Comparison of ENCODE assay signal across 8 cellular contexts in genomic region chr9:71910602-71911060, GRCh38. TPM values are rescaled to one million over a fixed set of nuclear protein-coding genes. Genes with fewer than 3 reads are reported as not detected.
DNase-seq lines count a peak whose midpoint lies in the region; ATAC-seq and TF ChIP-seq lines count a peak whose summit lies in the region.

No MANE protein-coding gene starts in this region.

- peak; percentile 6 for DNase-seq in T-helper 22 cell (ENCODE audit: low read depth)
- no peak for DNase-seq in glutamatergic neuron
- no peak for DNase-seq in skeletal muscle cell (ENCODE audit: low read depth)
- no peak for DNase-seq in stimulated activated naive CD4-positive, alpha-beta T cell (lab: John Stamatoyannopoulos, UW)
- no peak for DNase-seq in MV-4-11 (lab: John Stamatoyannopoulos, UW)

- H3K9me3 Mint-ChIP-seq in glutamatergic neuron (ENCODE audit: unreplicated experiment) = peaks cover 18% of the 10 kb centered on the region

- peak overlapping the region; percentile 99 for H3K4me3 Mint-ChIP-seq in glutamatergic neuron (ENCODE audit: unreplicated experiment)

- ATAC-seq in GM18868 (IDR thresholded peaks at IDR 0.05; ENCODE audit: unreplicated experiment) (peak; percentile 18), HG03064 (IDR thresholded peaks at IDR 0.05; ENCODE audit: low read depth, unreplicated experiment) (peak; percentile 15)

- peak overlapping the region; percentile 85 for H3K4me3 ChIP-seq in skeletal muscle cell (ENCODE audit: low read depth, low read length)

- H3K27ac ChIP-seq in 22Rv1 = peak overlapping the region; percentile 91

- H3K4me1 Mint-ChIP-seq in glutamatergic neuron (ENCODE audit: low read depth, unreplicated experiment) = peaks cover 26% of the 10 kb centered on the region

- peak overlapping the region; percentile 99 for H3K27ac Mint-ChIP-seq in glutamatergic neuron (ENCODE audit: unreplicated experiment)

- no peaks in the 10 kb centered on the region for H3K36me3 Mint-ChIP-seq in glutamatergic neuron (ENCODE audit: unreplicated experiment)

- TF ChIP-seq CTCF in 22Rv1 (IDR thresholded peaks at IDR 0.05) = 0 out of 2 replicates have a peak, but pooled peaks have one; percentile 15
- no peak for TF ChIP-seq CTCF in glutamatergic neuron (IDR thresholded peaks at IDR 0.05; ENCODE audit: partially characterized antibody, unreplicated experiment)

- peaks cover 12% of the 10 kb centered on the region for H3K27me3 Mint-ChIP-seq in glutamatergic neuron (ENCODE audit: unreplicated experiment)

RNA-seq across cellular contexts. Expression of gene ABHD17B, which starts 0.4 kb away (rescaled TPM):
- 41.2 TPM for total RNA-seq in glutamatergic neuron (ENCODE audit: unreplicated experiment)

RNA-seq across cellular contexts. Expression of gene C9orf85, which starts 0.8 kb away (rescaled TPM):
- 11.1 TPM for total RNA-seq in glutamatergic neuron (ENCODE audit: unreplicated experiment)
